Comparison of ENCODE assay signal across 24 cellular contexts in genomic region chr7:29623976-29624375, GRCh38.
A peak's percentile ranks its signal among the peaks of the same experiment; 100 is the strongest.
DNase-seq lines count a peak whose midpoint lies in the region; ATAC-seq and TF ChIP-seq lines count a peak whose summit lies in the region.
"Had no signal": no experiment of that assay in that cellular context is flagged by ENCODE, and none has a peak within 500 bp of the region (broad histone marks: within the 10 kb centered on the region; RNA-seq: fewer than 3 reads in every experiment).

No MANE protein-coding gene starts in this region.

- CTCF ChIA-PET in mammary epithelial cell (lab: Charles Lee; ENCODE audit: low non-redundant PET) = no interaction called here

- peak; percentile 49 for DNase-seq in NCI-H1436 (lab: John Stamatoyannopoulos, UW)
- no peak for DNase-seq in NCI-H1436 treated with DMSO at 0.1 percent for 48 hours (lab: John Stamatoyannopoulos, UW)
- peak; percentile 93 for DNase-seq in M059J (ENCODE audit: low read depth)
- peak; percentile 74 for DNase-seq in mammary epithelial cell
- peak; percentile 38 for DNase-seq in foreskin melanocyte
- DNase-seq in GM03348 (ENCODE audit: low spot score) = no peak
- DNase-seq in germinal center (ENCODE audit: low spot score) = no peak
- DNase-seq in lower lobe of right lung = no peak
- DNase-seq: activated CD4-positive, alpha-beta memory T cell treated with anti-CD3 and anti-CD28 coated beads for 36 hours; activated CD4-positive, alpha-beta T cell treated with anti-CD3 and anti-CD28 coated beads for 1 hour; activated CD8-positive, alpha-beta memory T cell treated with anti-CD3 and anti-CD28 coated beads, Interleukin-2, amount 50 U/mL, for 48 hours; activated naive CD4-positive, alpha-beta T cell treated with anti-CD3 and anti-CD28 coated beads for 36 hours; adrenal gland; DMS79 treated with DMSO at 0.1 percent for 48 hours; dorsolateral prefrontal cortex; head of caudate nucleus; left ventricle myocardium superior; NCI-H748 treated with DMSO at 0.1 percent for 48 hours; stimulated activated naive CD8-positive, alpha-beta T cell treated with anti-CD3 and anti-CD28 coated beads, Interleukin-15, Interleukin-2, amounts not matched to agents 100 U/mL and 50 U/mL, for 24 hours; T-helper 17 cell had no signal

- in situ Hi-C loops in mammary epithelial cell (cut with MboI; ENCODE audit: low sequenced_read_pairs in 2 of 2) = loop anchor here in 1 of 2 donors (5.0 kb wide), 1 partner anchor 62 kb away; the partner anchor contains the start of gene PRR15

- TF ChIP-seq CTCF in mammary epithelial cell (conservative IDR thresholded peaks at IDR 0.05 in 1 of 2, IDR thresholded peaks at IDR 0.05 in 1 of 2; ENCODE audit: extremely low read depth in 1 of 2, insufficient read depth in 1 of 2, low read depth in 1 of 2, low read length in 2 of 2) (no peak), lower lobe of right lung (IDR thresholded peaks at IDR 0.05) (no peak)

- H3K4me3 ChIP-seq in mammary epithelial cell (replicated peaks in 1 of 3; ENCODE audit: insufficient read depth in 1 of 3, low read depth in 2 of 3, low read length in 3 of 3) = no peak overlapping the region
- H3K4me3 ChIP-seq in lower lobe of right lung = no peak overlapping the region
- H3K4me3 ChIP-seq: adrenal gland, dorsolateral prefrontal cortex, K562, right atrium auricular region, smooth muscle cell had no signal

- H3K9me3 ChIP-seq in mammary epithelial cell (replicated peaks; ENCODE audit: insufficient read depth, low read length) (no peaks in the 10 kb centered on the region), lower lobe of right lung (no peaks in the 10 kb centered on the region)
- H3K9me3 ChIP-seq: adrenal gland, right atrium auricular region had no signal

- H3K4me1 ChIP-seq in mammary epithelial cell (ENCODE audit: insufficient read depth, low read length) (peaks cover 34% of the 10 kb centered on the region), lower lobe of right lung (no peaks in the 10 kb centered on the region)
- H3K4me1 ChIP-seq: adrenal gland, right atrium auricular region had no signal

- no peak overlapping the region for H3K4me2 ChIP-seq in mammary epithelial cell (ENCODE audit: insufficient read depth, low read depth, low read length)
- H3K4me2 ChIP-seq: smooth muscle cell had no signal

- H3K9ac ChIP-seq in mammary epithelial cell (ENCODE audit: insufficient read depth, low read length) = no peak overlapping the region

- no peaks in the 10 kb centered on the region for H3K36me3 ChIP-seq in mammary epithelial cell (ENCODE audit: insufficient read depth, low read length)
- no peaks in the 10 kb centered on the region for H3K36me3 ChIP-seq in lower lobe of right lung
- H3K36me3 ChIP-seq: adrenal gland, right atrium auricular region had no signal

- no peaks in the 10 kb centered on the region for H3K79me2 ChIP-seq in mammary epithelial cell (ENCODE audit: insufficient read depth, low read length)

- BruUV-seq in mammary epithelial cell (replicated peaks; lab: Mats Ljungman, UMichigan) = no TSS peak

- no peaks in the 10 kb centered on the region for H4K20me1 ChIP-seq in mammary epithelial cell (ENCODE audit: insufficient read depth, low read length)

- ATAC-seq in lower lobe of right lung = no peak
- ATAC-seq: K562; left ventricle myocardium superior; stimulated activated naive CD8-positive, alpha-beta T cell treated with anti-CD3 and anti-CD28 coated beads, Interleukin-15, Interleukin-2, amounts not matched to agents 100 U/mL and 50 U/mL, for 24 hours; T-helper 17 cell had no signal

- H3K27ac ChIP-seq in mammary epithelial cell (ENCODE audit: insufficient read depth, low read depth, low read length) = no peak overlapping the region
- no peak overlapping the region for H3K27ac ChIP-seq in lower lobe of right lung
- H3K27ac ChIP-seq: 22Rv1, adrenal gland, dorsolateral prefrontal cortex, right atrium auricular region had no signal

- no peak overlapping the region for H2AFZ ChIP-seq in mammary epithelial cell (ENCODE audit: low read depth, low read length)

- WGBS in mammary epithelial cell (ENCODE audit: low coverage, missing lambda C conversion rate) = 50% methylated on average over 2 of the region's 2 CpGs

- H3K27me3 ChIP-seq in mammary epithelial cell (ENCODE audit: insufficient read depth, low read length) (no peaks in the 10 kb centered on the region), lower lobe of right lung (ENCODE audit: low read depth) (peaks cover 15% of the 10 kb centered on the region)
- H3K27me3 ChIP-seq: adrenal gland, dorsolateral prefrontal cortex, right atrium auricular region had no signal

- intact Hi-C loops in mammary epithelial cell (cut with micrococcal nuclease) (loop anchor here (2.0 to 5.0 kb wide), 2 partner anchors 62 to 405 kb away; partner anchors contain the start of genes PLEKHA8 and PRR15), lower lobe of right lung (cut with DNase I) (no loop called here)

- dilution Hi-C loops in mammary epithelial cell (cut with HindIII; ENCODE audit: low sequenced_read_pairs) = no loop called here

Comparison
In these comparisons a context has a peak if more than half of its experiments do, and no peak if none do; other contexts are left out.
1. DNase-seq: peak in NCI-H1436 (single experiment), M059J (single experiment), mammary epithelial cell (single experiment) and foreskin melanocyte (single experiment); none in NCI-H1436 treated with DMSO at 0.1 percent for 48 hours (single experiment), GM03348 (single experiment), germinal center (single experiment) and lower lobe of right lung (single experiment).